2 cellular contexts compared by ENCODE assay signal in genomic region chr19:53865523-53865917, GRCh38.
TF ChIP-seq lines count a peak whose summit lies in the region.

No MANE protein-coding gene starts in this region.

TF ChIP-seq in SK-N-SH, 30 proteins besides CTCF, POLR2A, EP300 and RAD21 (continued from another document):
- TF ChIP-seq MEF2A (IDR thresholded peaks at IDR 0.05; ENCODE audit: borderline replicate concordance, low read depth) (no peak), ELF1 (IDR thresholded peaks at IDR 0.05) (no peak), MAX (IDR thresholded peaks at IDR 0.05; ENCODE audit: low read depth) (no peak)

TF ChIP-seq in SK-N-SH treated with all-trans-retinoic acid at 6 μM for 48 hours, 23 proteins besides CTCF, POLR2A, EP300 and RAD21 (continued from another document):
- TF ChIP-seq TSHZ2 (CRISPR knock-in tag; IDR thresholded peaks at IDR 0.05) (no peak), ESRRG (CRISPR knock-in tag; IDR thresholded peaks at IDR 0.05) (no peak), CSDC2 (CRISPR knock-in tag; IDR thresholded peaks at IDR 0.05) (no peak), CSRNP3 (CRISPR knock-in tag; IDR thresholded peaks at IDR 0.05) (no peak), ISL1 (CRISPR knock-in tag; IDR thresholded peaks at IDR 0.05) (no peak), ZC3H10 (CRISPR knock-in tag; IDR thresholded peaks at IDR 0.05) (no peak), ZFP30 (CRISPR knock-in tag; IDR thresholded peaks at IDR 0.05) (no peak), PATZ1 (CRISPR knock-in tag; IDR thresholded peaks at IDR 0.05; ENCODE audit: borderline replicate concordance) (no peak), TCF4 (CRISPR knock-in tag; IDR thresholded peaks at IDR 0.05; ENCODE audit: borderline replicate concordance) (no peak), TOX (CRISPR knock-in tag; IDR thresholded peaks at IDR 0.05; ENCODE audit: borderline replicate concordance) (no peak), RARB (CRISPR knock-in tag; IDR thresholded peaks at IDR 0.05) (no peak), ZNF565 (CRISPR knock-in tag; conservative IDR thresholded peaks at IDR 0.05; ENCODE audit: low read depth) (no peak)
- TF ChIP-seq, protein P1, sequence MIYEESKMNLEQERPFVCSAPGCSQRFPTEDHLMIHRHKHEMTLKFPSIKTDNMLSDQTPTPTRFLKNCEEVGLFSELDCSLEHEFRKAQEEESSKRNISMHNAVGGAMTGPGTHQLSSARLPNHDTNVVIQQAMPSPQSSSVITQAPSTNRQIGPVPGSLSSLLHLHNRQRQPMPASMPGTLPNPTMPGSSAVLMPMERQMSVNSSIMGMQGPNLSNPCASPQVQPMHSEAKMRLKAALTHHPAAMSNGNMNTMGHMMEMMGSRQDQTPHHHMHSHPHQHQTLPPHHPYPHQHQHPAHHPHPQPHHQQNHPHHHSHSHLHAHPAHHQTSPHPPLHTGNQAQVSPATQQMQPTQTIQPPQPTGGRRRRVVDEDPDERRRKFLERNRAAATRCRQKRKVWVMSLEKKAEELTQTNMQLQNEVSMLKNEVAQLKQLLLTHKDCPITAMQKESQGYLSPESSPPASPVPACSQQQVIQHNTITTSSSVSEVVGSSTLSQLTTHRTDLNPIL (CRISPR knock-in tag; IDR thresholded peaks at IDR 0.05; ENCODE audit: low read depth), result no peak
TF ChIP-seq in SK-N-SH treated with all-trans-retinoic acid at 6 μM for 48 hours: peak in this region for 0.
